9 cellular contexts compared by ENCODE assay signal in the genomic region with DNA sequence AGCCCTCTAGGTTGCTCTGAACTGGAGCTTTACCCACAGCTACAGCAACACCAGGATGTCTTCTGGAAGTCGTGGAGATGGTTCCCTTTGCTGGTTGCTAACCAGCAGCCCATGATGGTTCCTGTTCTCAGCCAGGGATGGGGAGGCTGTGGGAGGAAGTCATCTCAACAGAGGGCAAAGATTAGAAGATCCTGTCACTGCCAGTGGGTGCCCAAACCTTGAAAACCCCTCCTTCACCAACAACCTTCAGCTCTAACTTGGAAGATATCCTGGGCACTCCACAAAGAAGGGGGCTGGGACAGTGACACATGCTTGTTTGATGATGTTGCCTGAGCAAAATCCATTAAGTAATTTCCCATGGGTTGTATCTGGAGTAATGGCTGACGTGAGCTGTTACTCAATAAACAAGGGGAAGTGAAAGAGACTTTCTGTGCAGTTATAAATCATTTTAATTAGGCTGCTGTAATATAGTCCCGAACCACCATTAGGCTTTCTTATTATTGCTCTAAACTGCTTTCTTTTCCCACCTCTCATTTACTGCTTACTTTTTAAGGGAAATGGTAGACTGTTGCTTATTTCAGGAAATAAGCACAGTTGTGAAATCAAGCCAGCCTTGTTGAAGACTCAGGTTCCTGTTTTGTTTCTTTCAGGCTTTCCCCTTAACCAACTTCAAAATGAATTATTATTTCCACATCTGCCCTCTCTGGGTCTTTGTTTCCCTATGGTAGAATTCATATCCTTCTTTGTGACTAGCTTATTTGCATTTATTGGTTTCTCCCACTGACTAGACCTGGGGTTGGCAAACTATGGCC.
A peak's percentile ranks its signal among the peaks of the same experiment; 100 is the strongest.
DNase-seq lines count a peak whose midpoint lies in the region; ATAC-seq and TF ChIP-seq lines count a peak whose summit lies in the region.
"Had no signal": no experiment of that assay in that cellular context is flagged by ENCODE, and none has a peak within 500 bp of the region (broad histone marks: within the 10 kb centered on the region; RNA-seq: fewer than 3 reads in every experiment).

No MANE protein-coding gene starts in this region.

- TF ChIP-seq CTCF in GM06990 (IDR thresholded peaks at IDR 0.05; ENCODE audit: insufficient read depth, low read length, poor library complexity, severe bottlenecking): no peak

- H3K27me3 ChIP-seq in GM06990 (replicated peaks; ENCODE audit: control insufficient read depth, insufficient read depth, low read length): no peaks in the 10 kb centered on the region

- no peaks in the 10 kb centered on the region for H3K27me3 Mint-ChIP-seq in activated CD4-positive, alpha-beta T cell treated with anti-CD3 and anti-CD28 coated beads, Interleukin-2, amount 10 ng/mL, durations not matched to agents 7 days and 5 days
- H3K27me3 Mint-ChIP-seq: naive B cell had no signal

- no peak overlapping the region for H3K4me3 ChIP-seq in GM06990 (replicated peaks; ENCODE audit: low read depth, low read length)

- no peaks in the 10 kb centered on the region for H3K36me3 ChIP-seq in GM06990 (ENCODE audit: control insufficient read depth, insufficient read depth, low read length)

- POLR2A ChIA-PET in activated CD4-positive, alpha-beta T cell treated with anti-CD3 and anti-CD28 coated beads, Interleukin-2, amount 10 ng/mL, durations not matched to agents 7 days and 5 days (lab: Charles Lee): no interaction called here

- no peaks in the 10 kb centered on the region for H3K9me3 Mint-ChIP-seq in activated CD4-positive, alpha-beta T cell treated with anti-CD3 and anti-CD28 coated beads, Interleukin-2, amount 10 ng/mL, durations not matched to agents 7 days and 5 days
- H3K9me3 Mint-ChIP-seq: naive B cell had no signal

- peak; percentile 46 for DNase-seq in GM06990 (ENCODE audit: extremely low read depth, insufficient read length)
- peak; percentile 98 for DNase-seq in SKM-1 (lab: John Stamatoyannopoulos, UW; ENCODE audit: unreplicated experiment)
- DNase-seq in lung microvascular endothelial cell (ENCODE audit: low read depth in 2 of 2): peak; percentile 11 to 59
- no peak for DNase-seq in NCI-H1436 (lab: John Stamatoyannopoulos, UW)
- DNase-seq in stimulated activated CD4-positive, alpha-beta T cell treated with anti-CD3 and anti-CD28 coated beads, Interleukin-12 subunit alpha, Interleukin-12 subunit beta, amount 100 ng/mL, for 4 hours: no peak
- DNase-seq in activated effector memory CD4-positive, alpha-beta T cell treated with anti-CD3 and anti-CD28 coated beads, Interleukin-2, amount 50 U/mL, for 16 hours: no peak
- no peak for DNase-seq in activated CD4-positive, alpha-beta T cell treated with anti-CD3 and anti-CD28 coated beads, Interleukin-2, amount 10 ng/mL, durations not matched to agents 7 days and 5 days
- DNase-seq: naive B cell had no signal

- H3K4me3 Mint-ChIP-seq in activated CD4-positive, alpha-beta T cell treated with anti-CD3 and anti-CD28 coated beads, Interleukin-2, amount 10 ng/mL, durations not matched to agents 7 days and 5 days: no peak overlapping the region
- H3K4me3 Mint-ChIP-seq: naive B cell had no signal

- peak; percentile 83 for ATAC-seq in HG02678 (IDR thresholded peaks at IDR 0.05; ENCODE audit: unreplicated experiment)

- H3K36me3 Mint-ChIP-seq in activated CD4-positive, alpha-beta T cell treated with anti-CD3 and anti-CD28 coated beads, Interleukin-2, amount 10 ng/mL, durations not matched to agents 7 days and 5 days (ENCODE audit: low read depth): no peaks in the 10 kb centered on the region
- H3K36me3 Mint-ChIP-seq: naive B cell had no signal

- H3K27ac Mint-ChIP-seq in activated CD4-positive, alpha-beta T cell treated with anti-CD3 and anti-CD28 coated beads, Interleukin-2, amount 10 ng/mL, durations not matched to agents 7 days and 5 days: no peak overlapping the region
- H3K27ac Mint-ChIP-seq: naive B cell had no signal

- H3K4me1 Mint-ChIP-seq in activated CD4-positive, alpha-beta T cell treated with anti-CD3 and anti-CD28 coated beads, Interleukin-2, amount 10 ng/mL, durations not matched to agents 7 days and 5 days: no peaks in the 10 kb centered on the region

- CTCF ChIA-PET in activated CD4-positive, alpha-beta T cell treated with anti-CD3 and anti-CD28 coated beads, Interleukin-2, amount 10 ng/mL, durations not matched to agents 7 days and 5 days (lab: Charles Lee): no interaction called here

Comparison
In these comparisons a context has a peak if more than half of its experiments do, and no peak if none do; other contexts are left out.
1. DNase-seq: peak in GM06990 (single experiment), SKM-1 (single experiment) and lung microvascular endothelial cell (2 of 2); none in NCI-H1436 (single experiment), stimulated activated CD4-positive, alpha-beta T cell treated with anti-CD3 and anti-CD28 coated beads, Interleukin-12 subunit alpha, Interleukin-12 subunit beta, amount 100 ng/mL, for 4 hours (single experiment), activated effector memory CD4-positive, alpha-beta T cell treated with anti-CD3 and anti-CD28 coated beads, Interleukin-2, amount 50 U/mL, for 16 hours (single experiment) and activated CD4-positive, alpha-beta T cell treated with anti-CD3 and anti-CD28 coated beads, Interleukin-2, amount 10 ng/mL, durations not matched to agents 7 days and 5 days (single experiment).